In genomic region chr12:119808441-119808840, GRCh38 we compare ENCODE assay signal across 1 cellular context.
TF ChIP-seq lines count a peak whose summit lies in the region.

No MANE protein-coding gene starts in this region.

TF ChIP-seq in IMR-90, 13 proteins besides CTCF, POLR2A, EP300 and RAD21:
- TF ChIP-seq SMC3 (IDR thresholded peaks at IDR 0.05; ENCODE audit: low read depth, low read length) (no peak), MXI1 (IDR thresholded peaks at IDR 0.05; ENCODE audit: borderline replicate concordance, low read depth, low read length) (no peak), CHD1 (IDR thresholded peaks at IDR 0.05; ENCODE audit: low read depth, low read length) (no peak), MAFK (IDR thresholded peaks at IDR 0.05; ENCODE audit: low read depth, low read length) (no peak), NFE2L2 (IDR thresholded peaks at IDR 0.05; ENCODE audit: low read depth, low read length) (no peak), FOS (IDR thresholded peaks at IDR 0.05; ENCODE audit: low read depth, low read length) (no peak), USF2 (IDR thresholded peaks at IDR 0.05; ENCODE audit: low read depth, low read length) (no peak), CEBPB (IDR thresholded peaks at IDR 0.05; ENCODE audit: low read depth, low read length) (no peak)
